ENCODE assay signal across 8 cellular contexts in genomic region chr5:32444191-32444945, GRCh38.
DNase-seq lines count a peak whose midpoint lies in the region; ATAC-seq and TF ChIP-seq lines count a peak whose summit lies in the region.

Gene ZFR, minus strand, starts transcription at chr5:32444740. Its CDS starts 82 bp downstream, at chr5:32444658.

- H3K27ac ChIP-seq in VCaP = peak within 1 kb of the TSS; percentile 89
- H3K27ac ChIP-seq in iPS-20b (ENCODE audit: low read length) = peak within 1 kb of the TSS; percentile 39
- peak within 1 kb of the TSS; percentile 87 to 99 (median 97) for H3K27ac ChIP-seq in skin epidermis

- no peaks in the 10 kb centered on the region for H3K36me3 ChIP-seq in iPS-20b (ENCODE audit: insufficient read depth, low read depth, low read length)

- peaks cover 20% of the 10 kb centered on the region for H3K27me3 ChIP-seq in iPS-20b (ENCODE audit: insufficient read depth, low read length)

- DNase-seq in ACHN (peak; percentile 82), NCI-H2196 treated with DMSO at 0.1 percent for 48 hours (lab: John Stamatoyannopoulos, UW; ENCODE audit: unreplicated experiment) (peak; percentile 94), T47D (ENCODE audit: low read depth in 1 of 2, low spot score in 1 of 2) (peak; percentile 92 to 98)

- H3K4me1 ChIP-seq in iPS-20b (ENCODE audit: insufficient read depth, low read length) = peaks cover 16% of the 10 kb centered on the region; the same call in 1 of the 2 replicates

- in situ Hi-C loops in ACHN (cut with HindIII; ENCODE audit: low pct_ligation_motif_present, low pct_unique_long_range_greater_than_20kb, low sequenced_read_pairs) = no loop called here
- in situ Hi-C loops in T47D (cut with HindIII; ENCODE audit: low pct_unique_long_range_greater_than_20kb, low sequenced_read_pairs) = no loop called here

- TF ChIP-seq CTCF in VCaP (conservative IDR thresholded peaks at IDR 0.05) = no peak

- H3K9me3 ChIP-seq in iPS-20b (ENCODE audit: insufficient read depth, low read depth, low read length) = no peaks in the 10 kb centered on the region

- peak; percentile 84 for ATAC-seq in GM18907 (IDR thresholded peaks at IDR 0.05; ENCODE audit: unreplicated experiment)
- ATAC-seq in HG03139 (IDR thresholded peaks at IDR 0.05; ENCODE audit: unreplicated experiment) = peak; percentile 76

- H3K9ac ChIP-seq in iPS-20b (ENCODE audit: low read depth, low read length) = peak within 1 kb of the TSS; percentile 85; the same call in 1 of the 2 replicates

- H3K4me3 ChIP-seq in iPS-20b (ENCODE audit: low read length) (peak within 1 kb of the TSS; percentile 83), skin epidermis (peak within 1 kb of the TSS; percentile 70 to 95 (median 90))

Comparison
In these comparisons a context has a peak if more than half of its experiments do, and no peak if none do; other contexts are left out.
1. Peak in every context shown above with its lines: DNase-seq, ATAC-seq, H3K4me3 ChIP-seq and H3K27ac ChIP-seq.
2. H3K27ac ChIP-seq: peak in every context shown above with its lines; median percentile 97 in skin epidermis; 89 in VCaP; 39 in iPS-20b.